In genomic region chr1:183135336-183135735, GRCh38 we compare ENCODE assay signal across 23 cellular contexts. TPM values are rescaled to one million over a fixed set of nuclear protein-coding genes. Genes with fewer than 3 reads are reported as not detected.
DNase-seq lines count a peak whose midpoint lies in the region; ATAC-seq and TF ChIP-seq lines count a peak whose summit lies in the region.
"Had no signal": no experiment of that assay in that cellular context is flagged by ENCODE, and none has a peak within 500 bp of the region (broad histone marks: within the 10 kb centered on the region; RNA-seq: fewer than 3 reads in every experiment).

No MANE protein-coding gene starts in this region.

- TF ChIP-seq CTCF in HFFc6 (IDR thresholded peaks at IDR 0.05): no peak
- no peak for TF ChIP-seq CTCF in choroid plexus epithelial cell (conservative IDR thresholded peaks at IDR 0.05; ENCODE audit: low read depth, low read length)
- no peak for TF ChIP-seq CTCF in nephron progenitor cell (IDR thresholded peaks at IDR 0.05)

- H3K4me1 ChIP-seq in ACC112 (ENCODE audit: control insufficient read depth, insufficient read depth, low read length, unreplicated experiment) (peaks cover 36% of the 10 kb centered on the region), SJCRH30 (peaks cover 15% of the 10 kb centered on the region)

- H3K36me3 Mint-ChIP-seq in HFFc6 (ENCODE audit: low read depth): peaks cover 78% of the 10 kb centered on the region
- peaks cover 92% of the 10 kb centered on the region for H3K36me3 Mint-ChIP-seq in nephron progenitor cell (ENCODE audit: low read depth)
- peaks cover 3% of the 10 kb centered on the region for H3K36me3 Mint-ChIP-seq in effector memory CD8-positive, alpha-beta T cell (ENCODE audit: insufficient read depth)

- H3K27me3 ChIP-seq in ACC112 (ENCODE audit: insufficient read depth, low read length) (no peaks in the 10 kb centered on the region), SJCRH30 (no peaks in the 10 kb centered on the region)
- H3K27me3 ChIP-seq: BLaER1 treated with 17β-estradiol and CSF1 and Interleukin-3, amounts not matched to agents 10 nM and 100 nM had no signal

- H3K27ac ChIP-seq in ACC112 (ENCODE audit: low read depth, low read length) (0 out of 2 replicates have a peak overlapping the region, but pooled peaks have one; percentile 11), SJCRH30 (no peak overlapping the region)
- H3K27ac ChIP-seq: BLaER1 treated with 17β-estradiol and CSF1 and Interleukin-3, amounts not matched to agents 10 nM and 100 nM had no signal

- H3K36me3 ChIP-seq in ACC112 (ENCODE audit: insufficient read depth, low read length) (peaks cover 54% of the 10 kb centered on the region), SJCRH30 (peaks cover 65% of the 10 kb centered on the region)

- no peak for ATAC-seq in effector memory CD8-positive, alpha-beta T cell (replicated peaks)
- ATAC-seq in GM19035 (IDR thresholded peaks at IDR 0.05; ENCODE audit: unreplicated experiment): no peak
- ATAC-seq: HepG2, K562 had no signal

- DNase-seq in HFFc6: no peak
- peak; percentile 25 for DNase-seq in choroid plexus epithelial cell (ENCODE audit: low read depth)
- no peak for DNase-seq in nephron progenitor cell
- DNase-seq in effector memory CD8-positive, alpha-beta T cell: no peak
- DNase-seq in NCI-H526 (lab: John Stamatoyannopoulos, UW): no peak
- DNase-seq in SJCRH30: no peak
- DNase-seq: AML-193; CD4-positive, alpha-beta T cell; H7; NCI-H1048; NCI-H1417; NCI-H1694; NCI-H2029 treated with DMSO at 0.1 percent for 48 hours; NCI-H446 treated with DMSO at 0.1 percent for 48 hours; NCI-H526 treated with DMSO at 0.1 percent for 48 hours; SIG-M5; SK-N-SH; SW 1271 had no signal

- H3K4me1 Mint-ChIP-seq in HFFc6 (ENCODE audit: low read depth): peaks cover 64% of the 10 kb centered on the region
- no peaks in the 10 kb centered on the region for H3K4me1 Mint-ChIP-seq in nephron progenitor cell
- H3K4me1 Mint-ChIP-seq in effector memory CD8-positive, alpha-beta T cell (ENCODE audit: low read depth in 2 of 2): no peaks in the 10 kb centered on the region

- H3K4me3 ChIP-seq in ACC112 (ENCODE audit: low read depth, low read length) (no peak overlapping the region), choroid plexus epithelial cell (ENCODE audit: low read depth, low read length) (no peak overlapping the region), SJCRH30 (no peak overlapping the region)
- H3K4me3 ChIP-seq: BLaER1 treated with 17β-estradiol and CSF1 and Interleukin-3, amounts not matched to agents 10 nM and 100 nM; K562 had no signal

- H3K9me3 ChIP-seq in SJCRH30 (replicated peaks): no peaks in the 10 kb centered on the region
- H3K9me3 ChIP-seq: BLaER1 treated with 17β-estradiol and CSF1 and Interleukin-3, amounts not matched to agents 10 nM and 100 nM; SK-N-SH had no signal

- no peaks in the 10 kb centered on the region for H3K79me2 ChIP-seq in ACC112 (ENCODE audit: control insufficient read depth, insufficient read depth, low read length, unreplicated experiment)

- H3K4me3 Mint-ChIP-seq in HFFc6 (no peak overlapping the region), nephron progenitor cell (no peak overlapping the region)
- no peak overlapping the region for H3K4me3 Mint-ChIP-seq in effector memory CD8-positive, alpha-beta T cell
- H3K4me3 Mint-ChIP-seq: CD4-positive, alpha-beta T cell had no signal

- peaks cover 26% of the 10 kb centered on the region for H3K27me3 Mint-ChIP-seq in HFFc6 (ENCODE audit: insufficient read depth)
- H3K27me3 Mint-ChIP-seq in nephron progenitor cell (ENCODE audit: low read depth, poor library complexity): no peaks in the 10 kb centered on the region
- H3K27me3 Mint-ChIP-seq in effector memory CD8-positive, alpha-beta T cell: peaks cover 15 to 31% of the 10 kb centered on the region in 2 donors

- H3K9me3 Mint-ChIP-seq in HFFc6 (no peaks in the 10 kb centered on the region), nephron progenitor cell (no peaks in the 10 kb centered on the region)
- H3K9me3 Mint-ChIP-seq in effector memory CD8-positive, alpha-beta T cell: no peaks in the 10 kb centered on the region
- H3K9me3 Mint-ChIP-seq: CD4-positive, alpha-beta T cell had no signal

- H3K27ac Mint-ChIP-seq in HFFc6 (peak overlapping the region; percentile 17; the same call in 1 of the 2 replicates), nephron progenitor cell (peak overlapping the region; percentile 5)
- H3K27ac Mint-ChIP-seq in effector memory CD8-positive, alpha-beta T cell: no peak overlapping the region
- H3K27ac Mint-ChIP-seq: CD4-positive, alpha-beta T cell had no signal

- H2AFZ ChIP-seq in ACC112 (ENCODE audit: low read length, unreplicated experiment): no peak overlapping the region

RNA-seq across cellular contexts. Expression of gene LAMC2, which starts 50.7 kb away (rescaled TPM):
- total RNA-seq in HFFc6 (2021; fragmentation: NEBNext Ultra II Directional; extraction: Animal tissue kit (Norgen Biotek cat#: 25700)): 1 to 10 TPM; 1.5 to 2.3 (median 1.7) TPM
- 0.05 and 0.08 TPM in 2 replicates for total RNA-seq in SJCRH30 (2014; rRNA removed; shearing (Covaris generic))
- total RNA-seq: CD4-positive, alpha-beta T cell; HepG2 had no signal

Comparison
In these comparisons a context has a peak if more than half of its experiments do, and no peak if none do; other contexts are left out.
1. H3K27ac Mint-ChIP-seq: peak in HFFc6 (single experiment) and nephron progenitor cell (single experiment); none in effector memory CD8-positive, alpha-beta T cell (0 of 2).